In the genomic region with DNA sequence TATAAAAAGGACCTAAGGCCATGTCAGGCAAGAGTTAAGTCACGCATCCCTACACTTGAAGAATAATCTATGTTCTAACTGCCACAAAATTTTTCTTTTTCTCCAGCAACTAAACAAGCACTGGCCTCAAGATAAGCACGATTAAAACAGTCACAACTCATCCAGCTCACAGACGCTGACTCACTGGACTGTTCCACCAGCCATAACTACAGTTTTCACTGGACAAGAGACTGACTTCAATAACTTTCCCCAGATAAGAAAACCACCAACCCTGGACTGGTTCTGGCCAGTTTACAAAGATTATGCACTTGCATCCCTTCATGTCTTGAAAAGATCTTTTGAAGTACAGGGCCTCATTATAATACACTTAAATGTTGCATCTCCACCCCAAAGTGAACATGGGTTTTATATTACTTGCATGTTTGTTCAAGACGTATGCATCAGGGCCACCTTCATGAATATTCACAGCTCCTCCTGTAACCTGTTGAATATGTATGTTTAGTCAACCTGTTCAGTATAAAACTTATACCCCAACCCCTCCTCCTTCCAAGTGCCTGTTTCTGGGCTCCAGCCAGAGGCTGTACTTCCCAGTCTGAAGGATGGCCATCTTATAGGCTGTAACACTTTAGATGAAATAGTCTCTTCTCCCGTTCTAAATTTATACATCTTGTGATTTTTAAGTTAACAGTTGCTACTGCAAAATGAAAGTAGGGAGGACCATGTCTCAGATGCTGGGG, we compare ENCODE assay signal across 2 cellular contexts.
A peak's percentile ranks its signal among the peaks of the same experiment; 100 is the strongest.
TF ChIP-seq lines count a peak whose summit lies in the region.

No MANE protein-coding gene starts in this region.

TF ChIP-seq in IMR-90, 13 proteins besides CTCF, POLR2A, EP300 and RAD21:
- TF ChIP-seq CEBPB (IDR thresholded peaks at IDR 0.05; ENCODE audit: low read depth, low read length) (no peak), FOS (IDR thresholded peaks at IDR 0.05; ENCODE audit: low read depth, low read length) (0 out of 2 replicates have a peak, but pooled peaks have one; percentile 20), MAZ (IDR thresholded peaks at IDR 0.05; ENCODE audit: borderline replicate concordance, low read depth, low read length) (no peak), SMC3 (IDR thresholded peaks at IDR 0.05; ENCODE audit: low read depth, low read length) (no peak), MAFK (IDR thresholded peaks at IDR 0.05; ENCODE audit: low read depth, low read length) (no peak), RCOR1 (IDR thresholded peaks at IDR 0.05; ENCODE audit: insufficient replicate concordance, low read length) (no peak), CHD1 (IDR thresholded peaks at IDR 0.05; ENCODE audit: low read depth, low read length) (no peak), BHLHE40 (IDR thresholded peaks at IDR 0.05; ENCODE audit: low read depth, low read length) (no peak), NFE2L2 (IDR thresholded peaks at IDR 0.05; ENCODE audit: low read depth, low read length) (peak; percentile 23; the same call in 1 of the 2 replicates), RFX5 (IDR thresholded peaks at IDR 0.05; ENCODE audit: low read depth, low read length) (no peak), MXI1 (IDR thresholded peaks at IDR 0.05; ENCODE audit: borderline replicate concordance, low read depth, low read length) (no peak)
- TF ChIP-seq, protein P1, sequence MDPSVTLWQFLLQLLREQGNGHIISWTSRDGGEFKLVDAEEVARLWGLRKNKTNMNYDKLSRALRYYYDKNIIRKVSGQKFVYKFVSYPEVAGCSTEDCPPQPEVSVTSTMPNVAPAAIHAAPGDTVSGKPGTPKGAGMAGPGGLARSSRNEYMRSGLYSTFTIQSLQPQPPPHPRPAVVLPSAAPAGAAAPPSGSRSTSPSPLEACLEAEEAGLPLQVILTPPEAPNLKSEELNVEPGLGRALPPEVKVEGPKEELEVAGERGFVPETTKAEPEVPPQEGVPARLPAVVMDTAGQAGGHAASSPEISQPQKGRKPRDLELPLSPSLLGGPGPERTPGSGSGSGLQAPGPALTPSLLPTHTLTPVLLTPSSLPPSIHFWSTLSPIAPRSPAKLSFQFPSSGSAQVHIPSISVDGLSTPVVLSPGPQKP (IDR thresholded peaks at IDR 0.05; ENCODE audit: borderline replicate concordance, low read depth, low read length) = no peak
- TF ChIP-seq, protein P2, sequence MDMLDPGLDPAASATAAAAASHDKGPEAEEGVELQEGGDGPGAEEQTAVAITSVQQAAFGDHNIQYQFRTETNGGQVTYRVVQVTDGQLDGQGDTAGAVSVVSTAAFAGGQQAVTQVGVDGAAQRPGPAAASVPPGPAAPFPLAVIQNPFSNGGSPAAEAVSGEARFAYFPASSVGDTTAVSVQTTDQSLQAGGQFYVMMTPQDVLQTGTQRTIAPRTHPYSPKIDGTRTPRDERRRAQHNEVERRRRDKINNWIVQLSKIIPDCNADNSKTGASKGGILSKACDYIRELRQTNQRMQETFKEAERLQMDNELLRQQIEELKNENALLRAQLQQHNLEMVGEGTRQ (IDR thresholded peaks at IDR 0.05; ENCODE audit: low read depth, low read length) = no peak

TF ChIP-seq in K562, 482 proteins besides CTCF, POLR2A, EP300 and RAD21 (continues in another document):
- TF ChIP-seq BHLHE40 (IDR thresholded peaks at IDR 0.05; ENCODE audit: low read length) (peak; percentile 79), KDM1A (IDR thresholded peaks at IDR 0.05) (peak; percentile 85 to 88), RNF2 (IDR thresholded peaks at IDR 0.05) (peak; percentile 69; the same call in 1 of the 2 replicates), EHMT2 (IDR thresholded peaks at IDR 0.05) (peak; percentile 77), CXXC5 (CRISPR knock-in tag; IDR thresholded peaks at IDR 0.05) (peak; percentile 45), ZNF583 (CRISPR knock-in tag; IDR thresholded peaks at IDR 0.05) (0 out of 2 replicates have a peak, but pooled peaks have one; percentile 11), TBL1XR1 (IDR thresholded peaks at IDR 0.05; ENCODE audit: low read length in 2 of 2) (peak; percentile 69 to 96; a peak in 3 of 4 replicates), NONO (IDR thresholded peaks at IDR 0.05; ENCODE audit: low read depth in 2 of 2, low read length in 1 of 2) (peak in 1 of 2 experiments; percentile 69; a peak in 1 of 4 replicates), HDAC2 (IDR thresholded peaks at IDR 0.05) (peak; percentile 78), XRCC5 (IDR thresholded peaks at IDR 0.05; ENCODE audit: low read depth, low read length) (no peak), NFATC3 (IDR thresholded peaks at IDR 0.05) (peak; percentile 23; the same call in 1 of the 2 replicates), TRIM24 (IDR thresholded peaks at IDR 0.05) (peak; percentile 89 to 94), GATA2 (CRISPR knock-in tag; IDR thresholded peaks at IDR 0.05) (peak; percentile 81), CTBP1 (IDR thresholded peaks at IDR 0.05; ENCODE audit: borderline replicate concordance) (peak; percentile 64; the same call in 1 of the 2 replicates), MAZ (CRISPR knock-in tag; conservative IDR thresholded peaks at IDR 0.05 in 1 of 2, IDR thresholded peaks at IDR 0.05 in 1 of 2) (peak in 1 of 2 experiments; percentile 30; a peak in 1 of 4 replicates), MTA3 (IDR thresholded peaks at IDR 0.05; ENCODE audit: borderline replicate concordance) (peak; percentile 43; the same call in 1 of the 2 replicates), FOSL1 (tag; conservative IDR thresholded peaks at IDR 0.05) (peak; percentile 96), HNRNPL (IDR thresholded peaks at IDR 0.05; ENCODE audit: low read depth, low read length) (no peak), ZC3H11A (IDR thresholded peaks at IDR 0.05; ENCODE audit: low read depth, low read length) (no peak), RAD51 (IDR thresholded peaks at IDR 0.05; ENCODE audit: borderline replicate concordance, low read depth) (peak; percentile 48; the same call in 1 of the 2 replicates), GATAD2A (IDR thresholded peaks at IDR 0.05) (0 out of 2 replicates have a peak, but pooled peaks have one; percentile 31), HDAC1 (IDR thresholded peaks at IDR 0.05) (peak in 1 of 2 experiments; percentile 65; a peak in 2 of 4 replicates), ZNF316 (IDR thresholded peaks at IDR 0.05) (peak; percentile 93), JUND (IDR thresholded peaks at IDR 0.05; ENCODE audit: borderline replicate concordance, low read depth, low read length) (peak; percentile 93), JUND (tag; IDR thresholded peaks at IDR 0.05; ENCODE audit: borderline replicate concordance, low read depth, low read length) (peak; percentile 86; the same call in 2 of the 3 replicates), TBP (optimal IDR thresholded peaks at IDR 0.05; ENCODE audit: low read depth, low read length) (peak; percentile 61)
- TF ChIP-seq, protein P3, sequence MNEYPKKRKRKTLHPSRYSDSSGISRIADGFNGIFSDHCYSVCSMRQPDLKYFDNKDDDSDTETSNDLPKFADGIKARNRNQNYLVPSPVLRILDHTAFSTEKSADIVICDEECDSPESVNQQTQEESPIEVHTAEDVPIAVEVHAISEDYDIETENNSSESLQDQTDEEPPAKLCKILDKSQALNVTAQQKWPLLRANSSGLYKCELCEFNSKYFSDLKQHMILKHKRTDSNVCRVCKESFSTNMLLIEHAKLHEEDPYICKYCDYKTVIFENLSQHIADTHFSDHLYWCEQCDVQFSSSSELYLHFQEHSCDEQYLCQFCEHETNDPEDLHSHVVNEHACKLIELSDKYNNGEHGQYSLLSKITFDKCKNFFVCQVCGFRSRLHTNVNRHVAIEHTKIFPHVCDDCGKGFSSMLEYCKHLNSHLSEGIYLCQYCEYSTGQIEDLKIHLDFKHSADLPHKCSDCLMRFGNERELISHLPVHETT (CRISPR knock-in tag; conservative IDR thresholded peaks at IDR 0.05 in 1 of 2, IDR thresholded peaks at IDR 0.05 in 1 of 2) = peak in 1 of 2 experiments; percentile 72; a peak in 1 of 4 replicates
- TF ChIP-seq, protein P4, sequence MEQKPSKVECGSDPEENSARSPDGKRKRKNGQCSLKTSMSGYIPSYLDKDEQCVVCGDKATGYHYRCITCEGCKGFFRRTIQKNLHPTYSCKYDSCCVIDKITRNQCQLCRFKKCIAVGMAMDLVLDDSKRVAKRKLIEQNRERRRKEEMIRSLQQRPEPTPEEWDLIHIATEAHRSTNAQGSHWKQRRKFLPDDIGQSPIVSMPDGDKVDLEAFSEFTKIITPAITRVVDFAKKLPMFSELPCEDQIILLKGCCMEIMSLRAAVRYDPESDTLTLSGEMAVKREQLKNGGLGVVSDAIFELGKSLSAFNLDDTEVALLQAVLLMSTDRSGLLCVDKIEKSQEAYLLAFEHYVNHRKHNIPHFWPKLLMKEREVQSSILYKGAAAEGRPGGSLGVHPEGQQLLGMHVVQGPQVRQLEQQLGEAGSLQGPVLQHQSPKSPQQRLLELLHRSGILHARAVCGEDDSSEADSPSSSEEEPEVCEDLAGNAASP (IDR thresholded peaks at IDR 0.05) = no peak
- TF ChIP-seq, protein P5, sequence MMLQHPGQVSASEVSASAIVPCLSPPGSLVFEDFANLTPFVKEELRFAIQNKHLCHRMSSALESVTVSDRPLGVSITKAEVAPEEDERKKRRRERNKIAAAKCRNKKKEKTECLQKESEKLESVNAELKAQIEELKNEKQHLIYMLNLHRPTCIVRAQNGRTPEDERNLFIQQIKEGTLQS (IDR thresholded peaks at IDR 0.05) = peak; percentile 85
- TF ChIP-seq, protein P5 (CRISPR knock-in tag; conservative IDR thresholded peaks at IDR 0.05) = no peak; the same call in 1 of the 2 replicates
- TF ChIP-seq, protein P6, sequence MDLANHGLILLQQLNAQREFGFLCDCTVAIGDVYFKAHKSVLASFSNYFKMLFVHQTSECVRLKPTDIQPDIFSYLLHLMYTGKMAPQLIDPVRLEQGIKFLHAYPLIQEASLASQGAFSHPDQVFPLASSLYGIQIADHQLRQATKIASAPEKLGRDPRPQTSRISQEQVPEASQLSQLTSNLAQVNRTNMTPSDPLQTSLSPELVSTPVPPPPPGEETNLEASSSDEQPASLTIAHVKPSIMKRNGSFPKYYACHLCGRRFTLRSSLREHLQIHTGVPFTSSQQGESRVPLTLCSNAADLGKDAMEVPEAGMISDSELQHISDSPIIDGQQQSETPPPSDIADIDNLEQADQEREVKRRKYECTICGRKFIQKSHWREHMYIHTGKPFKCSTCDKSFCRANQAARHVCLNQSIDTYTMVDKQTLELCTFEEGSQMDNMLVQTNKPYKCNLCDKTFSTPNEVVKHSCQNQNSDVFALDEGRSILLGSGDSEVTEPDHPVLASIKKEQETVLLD (IDR thresholded peaks at IDR 0.05) = peak; percentile 39; the same call in 1 of the 2 replicates
- TF ChIP-seq, protein P7, sequence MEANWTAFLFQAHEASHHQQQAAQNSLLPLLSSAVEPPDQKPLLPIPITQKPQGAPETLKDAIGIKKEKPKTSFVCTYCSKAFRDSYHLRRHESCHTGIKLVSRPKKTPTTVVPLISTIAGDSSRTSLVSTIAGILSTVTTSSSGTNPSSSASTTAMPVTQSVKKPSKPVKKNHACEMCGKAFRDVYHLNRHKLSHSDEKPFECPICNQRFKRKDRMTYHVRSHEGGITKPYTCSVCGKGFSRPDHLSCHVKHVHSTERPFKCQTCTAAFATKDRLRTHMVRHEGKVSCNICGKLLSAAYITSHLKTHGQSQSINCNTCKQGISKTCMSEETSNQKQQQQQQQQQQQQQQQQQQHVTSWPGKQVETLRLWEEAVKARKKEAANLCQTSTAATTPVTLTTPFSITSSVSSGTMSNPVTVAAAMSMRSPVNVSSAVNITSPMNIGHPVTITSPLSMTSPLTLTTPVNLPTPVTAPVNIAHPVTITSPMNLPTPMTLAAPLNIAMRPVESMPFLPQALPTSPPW (CRISPR knock-in tag; IDR thresholded peaks at IDR 0.05) = peak; percentile 54
- TF ChIP-seq, protein P8, sequence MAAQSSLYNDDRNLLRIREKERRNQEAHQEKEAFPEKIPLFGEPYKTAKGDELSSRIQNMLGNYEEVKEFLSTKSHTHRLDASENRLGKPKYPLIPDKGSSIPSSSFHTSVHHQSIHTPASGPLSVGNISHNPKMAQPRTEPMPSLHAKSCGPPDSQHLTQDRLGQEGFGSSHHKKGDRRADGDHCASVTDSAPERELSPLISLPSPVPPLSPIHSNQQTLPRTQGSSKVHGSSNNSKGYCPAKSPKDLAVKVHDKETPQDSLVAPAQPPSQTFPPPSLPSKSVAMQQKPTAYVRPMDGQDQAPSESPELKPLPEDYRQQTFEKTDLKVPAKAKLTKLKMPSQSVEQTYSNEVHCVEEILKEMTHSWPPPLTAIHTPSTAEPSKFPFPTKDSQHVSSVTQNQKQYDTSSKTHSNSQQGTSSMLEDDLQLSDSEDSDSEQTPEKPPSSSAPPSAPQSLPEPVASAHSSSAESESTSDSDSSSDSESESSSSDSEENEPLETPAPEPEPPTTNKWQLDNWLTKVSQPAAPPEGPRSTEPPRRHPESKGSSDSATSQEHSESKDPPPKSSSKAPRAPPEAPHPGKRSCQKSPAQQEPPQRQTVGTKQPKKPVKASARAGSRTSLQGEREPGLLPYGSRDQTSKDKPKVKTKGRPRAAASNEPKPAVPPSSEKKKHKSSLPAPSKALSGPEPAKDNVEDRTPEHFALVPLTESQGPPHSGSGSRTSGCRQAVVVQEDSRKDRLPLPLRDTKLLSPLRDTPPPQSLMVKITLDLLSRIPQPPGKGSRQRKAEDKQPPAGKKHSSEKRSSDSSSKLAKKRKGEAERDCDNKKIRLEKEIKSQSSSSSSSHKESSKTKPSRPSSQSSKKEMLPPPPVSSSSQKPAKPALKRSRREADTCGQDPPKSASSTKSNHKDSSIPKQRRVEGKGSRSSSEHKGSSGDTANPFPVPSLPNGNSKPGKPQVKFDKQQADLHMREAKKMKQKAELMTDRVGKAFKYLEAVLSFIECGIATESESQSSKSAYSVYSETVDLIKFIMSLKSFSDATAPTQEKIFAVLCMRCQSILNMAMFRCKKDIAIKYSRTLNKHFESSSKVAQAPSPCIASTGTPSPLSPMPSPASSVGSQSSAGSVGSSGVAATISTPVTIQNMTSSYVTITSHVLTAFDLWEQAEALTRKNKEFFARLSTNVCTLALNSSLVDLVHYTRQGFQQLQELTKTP (IDR thresholded peaks at IDR 0.05; ENCODE audit: low read depth in 1 of 2, partially characterized antibody in 2 of 2) = peak in 1 of 2 experiments; percentile 32
- TF ChIP-seq, protein P9, sequence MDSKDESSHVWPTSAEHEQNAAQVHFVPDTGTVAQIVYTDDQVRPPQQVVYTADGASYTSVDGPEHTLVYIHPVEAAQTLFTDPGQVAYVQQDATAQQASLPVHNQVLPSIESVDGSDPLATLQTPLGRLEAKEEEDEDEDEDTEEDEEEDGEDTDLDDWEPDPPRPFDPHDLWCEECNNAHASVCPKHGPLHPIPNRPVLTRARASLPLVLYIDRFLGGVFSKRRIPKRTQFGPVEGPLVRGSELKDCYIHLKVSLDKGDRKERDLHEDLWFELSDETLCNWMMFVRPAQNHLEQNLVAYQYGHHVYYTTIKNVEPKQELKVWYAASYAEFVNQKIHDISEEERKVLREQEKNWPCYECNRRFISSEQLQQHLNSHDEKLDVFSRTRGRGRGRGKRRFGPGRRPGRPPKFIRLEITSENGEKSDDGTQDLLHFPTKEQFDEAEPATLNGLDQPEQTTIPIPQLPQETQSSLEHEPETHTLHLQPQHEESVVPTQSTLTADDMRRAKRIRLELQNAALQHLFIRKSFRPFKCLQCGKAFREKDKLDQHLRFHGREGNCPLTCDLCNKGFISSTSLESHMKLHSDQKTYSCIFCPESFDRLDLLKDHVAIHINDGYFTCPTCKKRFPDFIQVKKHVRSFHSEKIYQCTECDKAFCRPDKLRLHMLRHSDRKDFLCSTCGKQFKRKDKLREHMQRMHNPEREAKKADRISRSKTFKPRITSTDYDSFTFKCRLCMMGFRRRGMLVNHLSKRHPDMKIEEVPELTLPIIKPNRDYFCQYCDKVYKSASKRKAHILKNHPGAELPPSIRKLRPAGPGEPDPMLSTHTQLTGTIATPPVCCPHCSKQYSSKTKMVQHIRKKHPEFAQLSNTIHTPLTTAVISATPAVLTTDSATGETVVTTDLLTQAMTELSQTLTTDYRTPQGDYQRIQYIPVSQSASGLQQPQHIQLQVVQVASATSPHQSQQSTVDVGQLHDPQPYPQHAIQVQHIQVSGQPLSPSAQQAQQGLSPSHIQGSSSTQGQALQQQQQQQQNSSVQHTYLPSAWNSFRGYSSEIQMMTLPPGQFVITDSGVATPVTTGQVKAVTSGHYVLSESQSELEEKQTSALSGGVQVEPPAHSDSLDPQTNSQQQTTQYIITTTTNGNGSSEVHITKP (IDR thresholded peaks at IDR 0.05; ENCODE audit: partially characterized antibody) = peak; percentile 98
